ENCODE assay signal across 33 cellular contexts in the genomic region with DNA sequence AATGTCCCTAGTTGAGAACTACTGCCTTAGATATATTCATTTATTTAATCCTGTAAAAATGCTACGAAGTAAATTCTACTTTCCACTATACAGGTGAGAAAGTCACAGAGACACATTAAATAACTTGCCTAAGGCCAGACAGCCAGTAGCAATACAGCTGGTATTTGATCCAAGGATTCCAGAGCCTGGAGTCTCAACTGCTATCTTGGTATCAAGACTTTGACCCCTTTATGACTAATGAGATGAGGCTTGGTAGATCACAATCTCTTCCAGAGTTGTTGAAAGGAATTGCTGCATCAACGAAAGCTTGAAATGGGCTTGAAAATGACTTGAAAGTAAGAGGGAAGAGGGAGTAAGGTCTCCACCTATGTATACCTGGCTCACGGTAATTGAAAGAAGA.
"Had no signal": no experiment of that assay in that cellular context is flagged by ENCODE, and none has a peak within 500 bp of the region (broad histone marks: within the 10 kb centered on the region; RNA-seq: fewer than 3 reads in every experiment).

No MANE protein-coding gene starts in this region.

- H3K9me3 ChIP-seq: colonic mucosa, esophagus squamous epithelium, gastrocnemius medialis, psoas muscle, sigmoid colon, tibial nerve had no signal

- H3K27me3 ChIP-seq: adrenal gland, ascending aorta, cardiac muscle cell, colonic mucosa, esophagus squamous epithelium, gastrocnemius medialis, neural progenitor cell, sigmoid colon, spleen, tibial nerve had no signal

- H2AFZ ChIP-seq: neural progenitor cell, parathyroid adenoma had no signal

- H3K4me3 ChIP-seq: adrenal gland, ascending aorta, cardiac muscle cell, colonic mucosa, esophagus squamous epithelium, gastrocnemius medialis, neural progenitor cell, psoas muscle, sigmoid colon, spleen, tibial nerve had no signal

- H3K36me3 ChIP-seq: cardiac muscle cell, colonic mucosa, gastrocnemius medialis, neural progenitor cell had no signal

- H3K4me2 ChIP-seq: neural progenitor cell had no signal

- H3K4me3 Mint-ChIP-seq: activated naive CD8-positive, alpha-beta T cell treated with anti-CD3 and anti-CD28 coated beads for 36 hours; brain; naive thymus-derived CD8-positive, alpha-beta T cell; neural progenitor cell; T-helper 17 cell had no signal

- ATAC-seq: activated CD4-positive, CD25-positive, alpha-beta regulatory T cell treated with anti-CD3 and anti-CD28 coated beads, Interleukin-2, amount 50 U/mL, for 24 hours; gastrocnemius medialis; left cardiac atrium; naive thymus-derived CD8-positive, alpha-beta T cell; psoas muscle; T-helper 17 cell had no signal

- H3K27me3 Mint-ChIP-seq: activated naive CD8-positive, alpha-beta T cell treated with anti-CD3 and anti-CD28 coated beads for 36 hours; brain; naive thymus-derived CD8-positive, alpha-beta T cell; T-helper 17 cell had no signal

- DNase-seq: activated CD4-positive, alpha-beta T cell treated with anti-CD3 and anti-CD28 coated beads for 48 hours; activated CD4-positive, alpha-beta T cell treated with anti-CD3 and anti-CD28 coated beads, Interleukin-2, amount 50 U/mL, for 48 hours; activated CD8-positive, alpha-beta memory T cell treated with anti-CD3 and anti-CD28 coated beads for 24 hours; activated effector memory CD4-positive, alpha-beta T cell treated with Interleukin-2 at 50 U/mL for 16 hours; activated naive CD4-positive, alpha-beta T cell treated with Interleukin-2 at 50 U/mL for 16 hours; activated naive CD8-positive, alpha-beta T cell treated with anti-CD3 and anti-CD28 coated beads for 36 hours; adrenal gland; cerebellar nuclear complex; colonic mucosa; effector CD8-positive, alpha-beta T cell; esophagus squamous epithelium; gastrocnemius medialis; glutamatergic neuron; left cardiac atrium; naive thymus-derived CD8-positive, alpha-beta T cell; occipital lobe; psoas muscle; sigmoid colon; spleen; stimulated activated naive CD4-positive, alpha-beta T cell treated with Interleukin-2 at 50 U/mL for 16 hours; T-helper 17 cell; T1000; WERI-Rb-1 had no signal

- H3K27ac ChIP-seq: adrenal gland, ascending aorta, cardiac muscle cell, colonic mucosa, epithelial cell of prostate, esophagus squamous epithelium, gastrocnemius medialis, neural progenitor cell, parathyroid adenoma, psoas muscle, sigmoid colon, spleen, tibial nerve, WERI-Rb-1 had no signal

- H3K4me1 ChIP-seq: adrenal gland, ascending aorta, colonic mucosa, esophagus squamous epithelium, parathyroid adenoma, sigmoid colon, spleen had no signal

- FAIRE-seq: endometrium, keratinocyte had no signal

- H3K79me2 ChIP-seq: parathyroid adenoma had no signal

- H3K4me1 Mint-ChIP-seq: activated naive CD8-positive, alpha-beta T cell treated with anti-CD3 and anti-CD28 coated beads for 36 hours; naive thymus-derived CD8-positive, alpha-beta T cell; T-helper 17 cell had no signal

- H3K27ac Mint-ChIP-seq: activated naive CD8-positive, alpha-beta T cell treated with anti-CD3 and anti-CD28 coated beads for 36 hours; naive thymus-derived CD8-positive, alpha-beta T cell; neural progenitor cell; T-helper 17 cell had no signal
